9 cellular contexts compared by ENCODE assay signal in the genomic region with DNA sequence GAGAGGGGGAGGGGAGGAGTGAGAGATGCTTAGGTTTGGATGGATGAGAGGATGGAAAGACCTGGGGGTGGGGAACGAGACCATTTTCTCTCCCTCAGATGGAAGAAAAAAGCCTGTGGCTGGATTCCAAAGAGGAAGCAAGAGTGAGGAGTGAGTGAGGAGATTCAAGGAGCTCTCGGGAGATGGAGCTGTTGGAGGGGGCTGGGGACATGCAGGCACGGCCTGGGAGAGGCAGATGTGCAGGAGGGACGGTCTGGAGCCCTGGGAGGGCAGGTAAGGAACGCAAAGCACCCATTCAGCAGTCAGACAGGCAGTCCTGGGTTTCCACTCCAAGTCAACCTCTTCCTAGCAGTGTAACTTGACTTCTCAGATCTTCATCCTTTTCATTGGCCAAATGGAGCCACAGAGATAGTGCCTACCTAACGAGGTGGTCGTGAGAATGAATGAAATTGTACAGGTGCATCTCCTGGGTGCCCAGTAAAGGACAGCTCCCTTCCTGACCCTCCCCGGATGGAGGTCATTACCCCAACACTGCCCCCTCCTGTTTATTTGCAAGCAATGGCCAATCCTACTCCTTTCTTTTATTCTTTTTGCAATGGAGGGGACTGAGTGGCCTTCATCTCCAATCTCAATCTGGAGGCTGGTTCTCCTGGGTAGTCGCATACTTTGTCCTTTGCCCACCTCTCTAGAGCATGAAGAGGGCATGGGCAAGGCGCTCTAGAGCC.
DNase-seq lines count a peak whose midpoint lies in the region; ATAC-seq and TF ChIP-seq lines count a peak whose summit lies in the region.
"Had no signal": no experiment of that assay in that cellular context is flagged by ENCODE, and none has a peak within 500 bp of the region (broad histone marks: within the 10 kb centered on the region; RNA-seq: fewer than 3 reads in every experiment).

No MANE protein-coding gene starts in this region.

- no peaks in the 10 kb centered on the region for H3K9me3 ChIP-seq in RWPE2 (ENCODE audit: severe bottlenecking)

- peaks cover 15% of the 10 kb centered on the region for H3K4me1 ChIP-seq in RWPE2 (ENCODE audit: insufficient read depth, poor library complexity, severe bottlenecking)

- no peaks in the 10 kb centered on the region for H3K4me1 Mint-ChIP-seq in stimulated activated memory B cell treated with anti-CD40 and anti-IgM and Interleukin-4, amounts not matched to agents 10 μg/mL and 1 μg/mL and 100 μg/mL, for 72 hours

- H3K27ac Mint-ChIP-seq in stimulated activated memory B cell treated with anti-CD40 and anti-IgM and Interleukin-4, amounts not matched to agents 10 μg/mL and 1 μg/mL and 100 μg/mL, for 72 hours, result no peak overlapping the region

- no peaks in the 10 kb centered on the region for H3K9me3 Mint-ChIP-seq in stimulated activated memory B cell treated with anti-CD40 and anti-IgM and Interleukin-4, amounts not matched to agents 10 μg/mL and 1 μg/mL and 100 μg/mL, for 72 hours

- ATAC-seq in RWPE2 (ENCODE audit: low read depth) (no peak), HG03175 (IDR thresholded peaks at IDR 0.05; ENCODE audit: unreplicated experiment) (no peak), HG02623 (IDR thresholded peaks at IDR 0.05; ENCODE audit: unreplicated experiment) (no peak)
- ATAC-seq in stimulated activated memory B cell treated with anti-CD40 and anti-IgM and Interleukin-4, amounts not matched to agents 10 μg/mL and 1 μg/mL and 100 μg/mL, for 72 hours, result no peak

- no peak overlapping the region for H3K4me3 ChIP-seq in RWPE2 (ENCODE audit: severe bottlenecking)

- no peaks in the 10 kb centered on the region for H3K36me3 ChIP-seq in RWPE2 (ENCODE audit: low read depth)

- no peaks in the 10 kb centered on the region for H3K36me3 Mint-ChIP-seq in stimulated activated memory B cell treated with anti-CD40 and anti-IgM and Interleukin-4, amounts not matched to agents 10 μg/mL and 1 μg/mL and 100 μg/mL, for 72 hours

- peaks cover 46% of the 10 kb centered on the region for H3K27me3 Mint-ChIP-seq in stimulated activated memory B cell treated with anti-CD40 and anti-IgM and Interleukin-4, amounts not matched to agents 10 μg/mL and 1 μg/mL and 100 μg/mL, for 72 hours

- H3K27ac ChIP-seq in RWPE2 (ENCODE audit: poor library complexity, severe bottlenecking), result no peak overlapping the region

- no peaks in the 10 kb centered on the region for H3K27me3 ChIP-seq in RWPE2 (ENCODE audit: insufficient read depth, poor library complexity, severe bottlenecking)

- TF ChIP-seq CTCF in GM12874 (IDR thresholded peaks at IDR 0.05; ENCODE audit: insufficient read depth, low read depth, low read length), result 0 out of 2 replicates have a peak, but pooled peaks have one; percentile 18
- TF ChIP-seq CTCF in RWPE2 (IDR thresholded peaks at IDR 0.05; ENCODE audit: poor library complexity, severe bottlenecking), result peak; percentile 30

- DNase-seq in ACHN, result peak; percentile 34
- no peak for DNase-seq in RWPE2 (ENCODE audit: low spot score)
- DNase-seq in iPS-NIHi7 (ENCODE audit: extremely low spot score), result peak; percentile 80
- no peak for DNase-seq in SW 1271 (lab: John Stamatoyannopoulos, UW)
- DNase-seq: NCI-H1105 treated with DMSO at 0.1 percent for 48 hours had no signal

- H3K4me3 Mint-ChIP-seq in stimulated activated memory B cell treated with anti-CD40 and anti-IgM and Interleukin-4, amounts not matched to agents 10 μg/mL and 1 μg/mL and 100 μg/mL, for 72 hours, result no peak overlapping the region

- in situ Hi-C loops in ACHN (cut with HindIII; ENCODE audit: low pct_ligation_motif_present, low pct_unique_long_range_greater_than_20kb, low sequenced_read_pairs), result no loop called here

Comparison
In these comparisons a context has a peak if more than half of its experiments do, and no peak if none do; other contexts are left out.
1. DNase-seq: peak in ACHN (single experiment) and iPS-NIHi7 (single experiment); none in RWPE2 (single experiment) and SW 1271 (0 of 2).